Comparison of ENCODE assay signal across 8 cellular contexts in genomic region chr19:35868823-35869326, GRCh38. TPM values are rescaled to one million over a fixed set of nuclear protein-coding genes. Genes with fewer than 3 reads are reported as not detected.
DNase-seq lines count a peak whose midpoint lies in the region; ATAC-seq and TF ChIP-seq lines count a peak whose summit lies in the region.

No MANE protein-coding gene starts in this region.

- intact Hi-C loops in left ventricle myocardium inferior (cut with micrococcal nuclease) (no loop called here), left ventricle myocardium superior (cut with micrococcal nuclease) (no loop called here)

- peaks cover 24% of the 10 kb centered on the region for H3K4me1 ChIP-seq in left ventricle myocardium inferior

- H3K27me3 ChIP-seq in left ventricle myocardium inferior (ENCODE audit: low read depth): peaks cover 68% of the 10 kb centered on the region

- H3K9me3 Mint-ChIP-seq in brain (no peaks in the 10 kb centered on the region), mesothelial cell of epicardium (no peaks in the 10 kb centered on the region)

- H3K27me3 Mint-ChIP-seq in brain (peaks cover 3% of the 10 kb centered on the region), mesothelial cell of epicardium (ENCODE audit: low read depth) (peaks cover 59% of the 10 kb centered on the region)

- DNase-seq in left ventricle myocardium inferior (no peak), left ventricle myocardium superior (no peak), mesothelial cell of epicardium (ENCODE audit: low spot score in 2 of 2, unreplicated experiment in 2 of 2) (no peak), NCI-H1092 (lab: John Stamatoyannopoulos, UW) (no peak), NCI-H748 (lab: John Stamatoyannopoulos, UW; ENCODE audit: unreplicated experiment) (no peak), 8988T (no peak)

- H3K4me3 ChIP-seq in left ventricle myocardium inferior: peak overlapping the region; percentile 75

- H3K36me3 Mint-ChIP-seq in brain: peaks cover 23% of the 10 kb centered on the region
- H3K36me3 Mint-ChIP-seq in mesothelial cell of epicardium: peaks cover 2% of the 10 kb centered on the region

- peak overlapping the region; percentile 40 for H3K27ac ChIP-seq in left ventricle myocardium inferior (replicated peaks)

- H3K27ac Mint-ChIP-seq in brain (peak overlapping the region; percentile 79 to 99 (median 98)), mesothelial cell of epicardium (peak overlapping the region; percentile 77)

- H3K4me1 Mint-ChIP-seq in brain (peaks cover 21% of the 10 kb centered on the region), mesothelial cell of epicardium (peaks cover 16% of the 10 kb centered on the region)

- ATAC-seq in left ventricle myocardium superior (no peak), GM18511 (IDR thresholded peaks at IDR 0.05; ENCODE audit: unreplicated experiment) (no peak)

- no peaks in the 10 kb centered on the region for H3K9me3 ChIP-seq in left ventricle myocardium inferior (replicated peaks)

- H3K4me3 Mint-ChIP-seq in brain (peak overlapping the region; percentile 87 to 95 (median 91)), mesothelial cell of epicardium (peak overlapping the region; percentile 78)

- H3K36me3 ChIP-seq in left ventricle myocardium inferior: no peaks in the 10 kb centered on the region

- TF ChIP-seq CTCF in left ventricle myocardium inferior (IDR thresholded peaks at IDR 0.05; ENCODE audit: borderline replicate concordance): no peak
- no peak for TF ChIP-seq CTCF in brain (conservative IDR thresholded peaks at IDR 0.05)
- TF ChIP-seq CTCF in mesothelial cell of epicardium (IDR thresholded peaks at IDR 0.05; ENCODE audit: unreplicated experiment): no peak

RNA-seq across cellular contexts. Expression of gene APLP1, which starts 0.5 kb away (rescaled TPM):
- total RNA-seq in left ventricle myocardium inferior (23.9 TPM), left ventricle myocardium superior (25.7 TPM), mesothelial cell of epicardium (137 to 151 TPM (median 146 TPM) in 3 replicates)
- polyA plus RNA-seq in brain (ENCODE audit: insufficient read depth, low read depth, low replicate concordance): 1,677 TPM

RNA-seq across cellular contexts. Expression of gene KIRREL2, which starts 12.2 kb away (rescaled TPM):
- total RNA-seq in left ventricle myocardium inferior (not detected), left ventricle myocardium superior (0.12 TPM), mesothelial cell of epicardium (1.4 TPM in 3 replicates)
- polyA plus RNA-seq in brain (ENCODE audit: insufficient read depth, low read depth, low replicate concordance): 0.59 TPM

RNA-seq across cellular contexts. Expression of gene NPHS1, which starts 16.6 kb away (rescaled TPM):
- total RNA-seq in left ventricle myocardium inferior (not detected), left ventricle myocardium superior (not detected), mesothelial cell of epicardium (0.23 to 0.72 TPM (median 0.51 TPM) in 3 replicates)
- 0.93 TPM for polyA plus RNA-seq in brain (ENCODE audit: insufficient read depth, low read depth, low replicate concordance)

RNA-seq across cellular contexts. Expression of gene NFKBID, which starts 31.5 kb away (rescaled TPM):
- total RNA-seq in left ventricle myocardium inferior (2.3 TPM), left ventricle myocardium superior (3.8 TPM), mesothelial cell of epicardium (16.3 to 18.9 TPM (median 17.1 TPM) in 3 replicates)
- 1.1 TPM for polyA plus RNA-seq in brain (ENCODE audit: insufficient read depth, low read depth, low replicate concordance)

RNA-seq across cellular contexts. Expression of gene HCST, which starts 33.5 kb away (rescaled TPM):
- 2.3 TPM for total RNA-seq in left ventricle myocardium inferior
- 7.1 TPM for total RNA-seq in left ventricle myocardium superior
- polyA plus RNA-seq in brain (ENCODE audit: insufficient read depth, low read depth, low replicate concordance): 13.3 TPM
- total RNA-seq in mesothelial cell of epicardium: 0.62 to 1.4 TPM (median 0.92 TPM) in 3 replicates
